ENCODE assay signal across 8 cellular contexts in genomic region chr2:223692227-223692947, GRCh38.
DNase-seq lines count a peak whose midpoint lies in the region; ATAC-seq, FAIRE-seq and TF ChIP-seq lines count a peak whose summit lies in the region.

No MANE protein-coding gene starts in this region.

- no peak overlapping the region for H3K4me2 ChIP-seq in Karpas-422 (ENCODE audit: low read depth, low read length, poor library complexity, severe bottlenecking)

- H2AFZ ChIP-seq in Karpas-422 (ENCODE audit: low read length) = no peak overlapping the region

- TF ChIP-seq POLR2A in NB4 (IDR thresholded peaks at IDR 0.05; ENCODE audit: extremely low read depth, insufficient read length) (no peak), vagina (IDR thresholded peaks at IDR 0.05) (no peak), GM12891 (IDR thresholded peaks at IDR 0.05; ENCODE audit: low read depth, low read length) (no peak)

- no peaks in the 10 kb centered on the region for H4K20me1 ChIP-seq in Karpas-422 (ENCODE audit: insufficient read depth, low read depth, low read length)

- H3K27me3 ChIP-seq in vagina (no peaks in the 10 kb centered on the region), Karpas-422 (ENCODE audit: low read length) (no peaks in the 10 kb centered on the region)

- H3K27ac ChIP-seq in vagina (no peak overlapping the region), Karpas-422 (ENCODE audit: low read length) (no peak overlapping the region)

- no peaks in the 10 kb centered on the region for H3K9me3 ChIP-seq in vagina
- no peaks in the 10 kb centered on the region for H3K9me3 ChIP-seq in Karpas-422 (ENCODE audit: low read length)

- H3K36me3 ChIP-seq in vagina (no peaks in the 10 kb centered on the region), Karpas-422 (ENCODE audit: insufficient read depth, low read length) (no peaks in the 10 kb centered on the region)

- H3K4me3 ChIP-seq in NB4 (ENCODE audit: low read depth, low read length) (no peak overlapping the region), astrocyte of the cerebellum (ENCODE audit: low read depth, low read length) (no peak overlapping the region), vagina (no peak overlapping the region), Karpas-422 (ENCODE audit: low read length) (no peak overlapping the region)

- H3K4me1 ChIP-seq in vagina = no peaks in the 10 kb centered on the region
- no peaks in the 10 kb centered on the region for H3K4me1 ChIP-seq in Karpas-422 (ENCODE audit: low read length)

- no peak for FAIRE-seq in GM12891 (lab: Jason Lieb, UNC)

- H3K9me2 ChIP-seq in Karpas-422 (replicated peaks; ENCODE audit: insufficient read depth, low read length) = no peaks in the 10 kb centered on the region

- in situ Hi-C loops in astrocyte of the cerebellum (cut with HindIII; ENCODE audit: low sequenced_read_pairs) = no loop called here

- TF ChIP-seq CTCF in NB4 (IDR thresholded peaks at IDR 0.05; ENCODE audit: low read depth, low read length) = peak; percentile 51
- peak; percentile 83 for TF ChIP-seq CTCF in astrocyte of the cerebellum (IDR thresholded peaks at IDR 0.05; ENCODE audit: low read depth, low read length, missing control alignments)
- TF ChIP-seq CTCF in vagina (IDR thresholded peaks at IDR 0.05) = peak in 2 of 3 experiments; percentile 26 to 42

- intact Hi-C loops in vagina (cut with DNase I) = no loop called here

- H3K79me2 ChIP-seq in Karpas-422 (ENCODE audit: low read length) = no peaks in the 10 kb centered on the region

- no peak for ATAC-seq in HG03196 (IDR thresholded peaks at IDR 0.05; ENCODE audit: unreplicated experiment)

- H3K9ac ChIP-seq in Karpas-422 (ENCODE audit: low read length) = no peak overlapping the region

- peak; percentile 78 for DNase-seq in GM03348 (ENCODE audit: low spot score)
- DNase-seq in NB4 (ENCODE audit: low read depth) = peak; percentile 18
- DNase-seq in astrocyte of the cerebellum (ENCODE audit: low read depth) = no peak
- peak; percentile 70 for DNase-seq in iris pigment epithelial cell (ENCODE audit: low read depth)
- no peak for DNase-seq in vagina (ENCODE audit: extremely low spot score in 2 of 2)
- DNase-seq in Karpas-422 = no peak
- DNase-seq in GM12891 (ENCODE audit: insufficient read length, low spot score) = no peak

TF ChIP-seq in GM12891, 5 proteins besides CTCF, POLR2A, EP300 and RAD21:
- TF ChIP-seq TAF1 (IDR thresholded peaks at IDR 0.05; ENCODE audit: low read depth, low read length) (no peak), POU2F2 (IDR thresholded peaks at IDR 0.05; ENCODE audit: low read depth, low read length) (no peak), POLR2AphosphoS5 (IDR thresholded peaks at IDR 0.05; ENCODE audit: low read depth, low read length) (no peak), SPI1 (IDR thresholded peaks at IDR 0.05; ENCODE audit: low read depth, low read length) (no peak), PAX5 (IDR thresholded peaks at IDR 0.05; ENCODE audit: insufficient read depth, low read length, severe bottlenecking) (no peak)

Comparison
In these comparisons a context has a peak if more than half of its experiments do, and no peak if none do; other contexts are left out.
1. DNase-seq: peak in GM03348 (single experiment), NB4 (single experiment) and iris pigment epithelial cell (single experiment); none in astrocyte of the cerebellum (single experiment), vagina (0 of 2), Karpas-422 (single experiment) and GM12891 (single experiment).
2. Peak in every context shown above with its lines, with median percentiles within 50 percentile points of each other: CTCF ChIP-seq.